Comparison of ENCODE assay signal across 10 cellular contexts in genomic region chr10:43398939-43399871, GRCh38. TPM values are rescaled to one million over a fixed set of nuclear protein-coding genes. Genes with fewer than 3 reads are reported as not detected.
DNase-seq lines count a peak whose midpoint lies in the region; ATAC-seq and TF ChIP-seq lines count a peak whose summit lies in the region.
"Had no signal": no experiment of that assay in that cellular context is flagged by ENCODE, and none has a peak within 500 bp of the region (broad histone marks: within the 10 kb centered on the region; RNA-seq: fewer than 3 reads in every experiment).

No MANE protein-coding gene starts in this region.

- H3K9me3 Mint-ChIP-seq in neural progenitor cell = no peaks in the 10 kb centered on the region
- peaks cover 9% of the 10 kb centered on the region for H3K9me3 Mint-ChIP-seq in glutamatergic neuron (ENCODE audit: unreplicated experiment)

- peaks cover 2% of the 10 kb centered on the region for H3K27me3 Mint-ChIP-seq in neural progenitor cell (ENCODE audit: insufficient read depth, low read depth)
- H3K27me3 Mint-ChIP-seq in glutamatergic neuron (ENCODE audit: unreplicated experiment) = peaks cover 11% of the 10 kb centered on the region

- H3K9me3 ChIP-seq in neural progenitor cell (ENCODE audit: low read depth) = no peaks in the 10 kb centered on the region

- peak overlapping the region; percentile 0 for H3K4me3 Mint-ChIP-seq in neural progenitor cell
- H3K4me3 Mint-ChIP-seq in glutamatergic neuron (ENCODE audit: unreplicated experiment) = no peak overlapping the region

- no peak for ATAC-seq in GM19351 (IDR thresholded peaks at IDR 0.05; ENCODE audit: unreplicated experiment)

- H3K27ac Mint-ChIP-seq in neural progenitor cell = peak overlapping the region; percentile 51
- no peak overlapping the region for H3K27ac Mint-ChIP-seq in glutamatergic neuron (ENCODE audit: unreplicated experiment)

- in situ Hi-C loops in brain microvascular endothelial cell (cut with HindIII; ENCODE audit: low pct_ligation_motif_present, low sequenced_read_pairs) = no loop called here

- peaks cover 99% of the 10 kb centered on the region for H3K79me2 ChIP-seq in neural progenitor cell (ENCODE audit: low read depth)

- H3K4me2 ChIP-seq in neural progenitor cell = no peak overlapping the region

- H3K27me3 ChIP-seq in brain microvascular endothelial cell (replicated peaks) (no peaks in the 10 kb centered on the region), neural progenitor cell (no peaks in the 10 kb centered on the region)

- peaks cover 24% of the 10 kb centered on the region for H3K36me3 Mint-ChIP-seq in neural progenitor cell
- no peaks in the 10 kb centered on the region for H3K36me3 Mint-ChIP-seq in glutamatergic neuron (ENCODE audit: unreplicated experiment)

- H3K27ac ChIP-seq in brain microvascular endothelial cell (peak overlapping the region; percentile 64), neural progenitor cell (no peak overlapping the region)

- H3K4me1 ChIP-seq in neural progenitor cell = peaks cover 53% of the 10 kb centered on the region

- TF ChIP-seq CTCF in brain microvascular endothelial cell (IDR thresholded peaks at IDR 0.05; ENCODE audit: low read depth, low read length, missing control alignments) (no peak), neural progenitor cell (IDR thresholded peaks at IDR 0.05) (no peak), glutamatergic neuron (IDR thresholded peaks at IDR 0.05; ENCODE audit: partially characterized antibody, unreplicated experiment) (no peak)

- peaks cover 76% of the 10 kb centered on the region for H3F3A ChIP-seq in neural progenitor cell (ENCODE audit: low read depth)

- H4K20me1 ChIP-seq in neural progenitor cell (ENCODE audit: low read depth) = peaks cover 90% of the 10 kb centered on the region

- H3K4me1 Mint-ChIP-seq in neural progenitor cell = peaks cover 68% of the 10 kb centered on the region
- peaks cover 19% of the 10 kb centered on the region for H3K4me1 Mint-ChIP-seq in glutamatergic neuron (ENCODE audit: low read depth, unreplicated experiment)

- H3K36me3 ChIP-seq in brain microvascular endothelial cell (replicated peaks) (peaks cover 5% of the 10 kb centered on the region), neural progenitor cell (peaks cover 5% of the 10 kb centered on the region)

- DNase-seq in ELR (ENCODE audit: low read depth) (peak; percentile 78), NCI-H69 (lab: John Stamatoyannopoulos, UW) (peak; percentile 9), brain microvascular endothelial cell (peak; percentile 52), neural progenitor cell (ENCODE audit: low spot score) (no peak), NCI-H226 (no peak), glutamatergic neuron (no peak), NCI-H446 (lab: John Stamatoyannopoulos, UW) (no peak)

- no peak overlapping the region for H3K4me3 ChIP-seq in brain microvascular endothelial cell (ENCODE audit: low read depth, low read length)
- no peak overlapping the region for H3K4me3 ChIP-seq in neural progenitor cell

- no peak overlapping the region for H3K9ac ChIP-seq in neural progenitor cell

- no peak overlapping the region for H2AFZ ChIP-seq in neural progenitor cell (replicated peaks)

RNA-seq across cellular contexts. Expression of gene HNRNPF, which starts 9.8 kb away (rescaled TPM):
- total RNA-seq in neural progenitor cell (ENCODE audit: low replicate concordance) (175 and 180 TPM in 2 replicates), glutamatergic neuron (ENCODE audit: unreplicated experiment) (99.7 TPM)

RNA-seq across cellular contexts. Expression of gene FXYD4, which starts 27.8 kb away (rescaled TPM):
- total RNA-seq in neural progenitor cell (ENCODE audit: low replicate concordance) = not detected in 2 replicates
- not detected for total RNA-seq in glutamatergic neuron (ENCODE audit: unreplicated experiment)
- total RNA-seq: mesenteric fat pad, temporal lobe had no signal

RNA-seq across cellular contexts. Expression of gene ZNF487, which starts 37.7 kb away (rescaled TPM):
- total RNA-seq in neural progenitor cell (ENCODE audit: low replicate concordance) (2.0 and 3.5 TPM in 2 replicates), glutamatergic neuron (ENCODE audit: unreplicated experiment) (2.1 TPM)

Comparison
In these comparisons a context has a peak if more than half of its experiments do, and no peak if none do; other contexts are left out.
1. DNase-seq: peak in ELR (single experiment), NCI-H69 (single experiment) and brain microvascular endothelial cell (single experiment); none in neural progenitor cell (single experiment), NCI-H226 (single experiment), glutamatergic neuron (single experiment) and NCI-H446 (0 of 2).